1 cellular context compared by ENCODE assay signal in genomic region chr11:29336727-29337212, GRCh38.
TF ChIP-seq lines count a peak whose summit lies in the region.

No MANE protein-coding gene starts in this region.

TF ChIP-seq in SK-N-SH treated with all-trans-retinoic acid at 6 μM for 48 hours, 23 proteins besides CTCF, POLR2A, EP300 and RAD21 (continued from another document):
- TF ChIP-seq TSHZ2 (CRISPR knock-in tag; IDR thresholded peaks at IDR 0.05) = no peak
- no peak for TF ChIP-seq BACH2 (CRISPR knock-in tag; IDR thresholded peaks at IDR 0.05; ENCODE audit: borderline replicate concordance)
